ENCODE assay signal across 17 cellular contexts in genomic region chr3:60399861-60400845, GRCh38.
DNase-seq lines count a peak whose midpoint lies in the region; ATAC-seq and TF ChIP-seq lines count a peak whose summit lies in the region.
"Had no signal": no experiment of that assay in that cellular context is flagged by ENCODE, and none has a peak within 500 bp of the region (broad histone marks: within the 10 kb centered on the region; RNA-seq: fewer than 3 reads in every experiment).

No MANE protein-coding gene starts in this region.

- no peak overlapping the region for H2AK5ac ChIP-seq in mesenchymal stem cell (ENCODE audit: low read length, severe bottlenecking)

- no peak overlapping the region for H2BK12ac ChIP-seq in mesenchymal stem cell (ENCODE audit: low read length in 2 of 2)

- H3K4me2 ChIP-seq in mesenchymal stem cell (ENCODE audit: low read length, poor library complexity, severe bottlenecking), result no peak overlapping the region
- H3K4me2 ChIP-seq: A549 had no signal

- H3K27ac ChIP-seq in skeletal muscle tissue (ENCODE audit: low read depth, low read length) (peak overlapping the region; percentile 28), mesenchymal stem cell (ENCODE audit: low read length, poor library complexity, severe bottlenecking) (no peak overlapping the region)
- H3K27ac ChIP-seq: A549, right lobe of liver, transverse colon had no signal

- H3K36me3 ChIP-seq in skeletal muscle tissue (ENCODE audit: control insufficient read depth in 3 of 3, insufficient read depth in 3 of 3, low read length in 3 of 3) (no peaks in the 10 kb centered on the region), mesenchymal stem cell (ENCODE audit: control insufficient read depth in 1 of 2, insufficient read depth in 2 of 2, low read depth in 1 of 2, low read length in 2 of 2) (no peaks in the 10 kb centered on the region)
- H3K36me3 ChIP-seq: right lobe of liver, transverse colon had no signal

- H3K14ac ChIP-seq in mesenchymal stem cell (ENCODE audit: low read length in 2 of 2), result no peak overlapping the region

- no peak overlapping the region for H3K18ac ChIP-seq in mesenchymal stem cell (ENCODE audit: low read depth in 1 of 2, low read length in 2 of 2)

- no peaks in the 10 kb centered on the region for H3K9me3 ChIP-seq in skeletal muscle tissue (ENCODE audit: control insufficient read depth in 3 of 3, low read length in 3 of 3)
- no peaks in the 10 kb centered on the region for H3K9me3 ChIP-seq in mesenchymal stem cell (ENCODE audit: control insufficient read depth, low read length)
- H3K9me3 ChIP-seq: A549, right lobe of liver, transverse colon had no signal

- 69% methylated on average over 3 of the region's 7 CpGs for WGBS in mesenchymal stem cell

- no peak overlapping the region for H3K23ac ChIP-seq in mesenchymal stem cell (ENCODE audit: low read length in 2 of 2)

- no peak overlapping the region for H4K91ac ChIP-seq in mesenchymal stem cell (ENCODE audit: low read length)

- in situ Hi-C loops in ACHN (cut with HindIII; ENCODE audit: low pct_ligation_motif_present, low pct_unique_long_range_greater_than_20kb, low sequenced_read_pairs), result no loop called here

- H3K4ac ChIP-seq in mesenchymal stem cell (ENCODE audit: low read depth in 1 of 2, low read length in 2 of 2), result no peak overlapping the region

- TF ChIP-seq CTCF in fibroblast of mammary gland (conservative IDR thresholded peaks at IDR 0.05; ENCODE audit: control insufficient read depth, insufficient read depth, low read depth, low read length), result no peak

- ATAC-seq in HG03135 (IDR thresholded peaks at IDR 0.05; ENCODE audit: unreplicated experiment), result no peak
- ATAC-seq: A549; activated T-cell treated with anti-CD3 and anti-CD28 coated beads, Interleukin-2, amount 50 U/mL, for 4 hours; GM12878; SK-N-SH treated with all-trans-retinoic acid at 6 μM for 48 hours had no signal

- no peak overlapping the region for H3K4me3 ChIP-seq in fibroblast of mammary gland (ENCODE audit: control insufficient read depth, low read depth, low read length)
- H3K4me3 ChIP-seq in skeletal muscle tissue (ENCODE audit: low read length in 3 of 3), result no peak overlapping the region
- H3K4me3 ChIP-seq in mesenchymal stem cell (ENCODE audit: insufficient read depth in 1 of 2, low read depth in 1 of 2, low read length in 2 of 2), result no peak overlapping the region
- H3K4me3 ChIP-seq: A549, GM12878, right lobe of liver, transverse colon had no signal

- H3K27me3 ChIP-seq in skeletal muscle tissue (ENCODE audit: control insufficient read depth in 3 of 3, insufficient read depth in 3 of 3, low read length in 3 of 3) (no peaks in the 10 kb centered on the region), mesenchymal stem cell (ENCODE audit: control insufficient read depth in 1 of 2, insufficient read depth in 1 of 2, low read length in 2 of 2) (no peaks in the 10 kb centered on the region)
- H3K27me3 ChIP-seq: right lobe of liver, transverse colon had no signal

- peak; percentile 25 for DNase-seq in NCI-H2227 (lab: John Stamatoyannopoulos, UW; ENCODE audit: unreplicated experiment)
- DNase-seq in NCI-H2227 treated with DMSO at 0.1 percent for 48 hours (lab: John Stamatoyannopoulos, UW), result no peak
- peak; percentile 44 for DNase-seq in NCI-H748 treated with DMSO at 0.1 percent for 48 hours (lab: John Stamatoyannopoulos, UW)
- peak; percentile 4 for DNase-seq in fibroblast of mammary gland (ENCODE audit: low read depth)
- DNase-seq in mesenchymal stem cell, result no peak
- no peak for DNase-seq in ACHN
- DNase-seq: activated CD4-positive, alpha-beta T cell treated with anti-CD3 and anti-CD28 coated beads for 1 hour; activated T-cell treated with anti-CD3 and anti-CD28 coated beads, Interleukin-2, amount 50 U/mL, for 4 hours; KG1; NCI-H526; right lobe of liver; transverse colon had no signal

- H3K4me1 ChIP-seq in skeletal muscle tissue (ENCODE audit: control insufficient read depth in 3 of 3, insufficient read depth in 3 of 3, low read length in 3 of 3), result peaks cover 6 to 11% (median 10%) of the 10 kb centered on the region in 3 donors
- no peaks in the 10 kb centered on the region for H3K4me1 ChIP-seq in mesenchymal stem cell (ENCODE audit: control insufficient read depth, insufficient read depth, low read depth, low read length)
- H3K4me1 ChIP-seq: A549, right lobe of liver, transverse colon had no signal

- H2BK120ac ChIP-seq in mesenchymal stem cell (ENCODE audit: low read depth, low read length), result no peak overlapping the region

- H2BK15ac ChIP-seq in mesenchymal stem cell (ENCODE audit: low read depth, poor library complexity, severe bottlenecking), result no peak overlapping the region

- H3K79me1 ChIP-seq in mesenchymal stem cell (replicated peaks; ENCODE audit: low read length, poor library complexity, severe bottlenecking), result no peaks in the 10 kb centered on the region

- H3K9ac ChIP-seq in skeletal muscle tissue (ENCODE audit: low read depth in 1 of 3, low read length in 3 of 3) (no peak overlapping the region), mesenchymal stem cell (ENCODE audit: low read length) (no peak overlapping the region)

- H2BK5ac ChIP-seq in mesenchymal stem cell (ENCODE audit: low read depth, low read length, poor library complexity, severe bottlenecking), result no peak overlapping the region

- no peak overlapping the region for H4K8ac ChIP-seq in mesenchymal stem cell (ENCODE audit: low read length)

- H2AFZ ChIP-seq in mesenchymal stem cell (ENCODE audit: low read depth, low read length), result no peak overlapping the region

Comparison
In these comparisons a context has a peak if more than half of its experiments do, and no peak if none do; other contexts are left out.
1. DNase-seq: peak in NCI-H2227 (single experiment), NCI-H748 treated with DMSO at 0.1 percent for 48 hours (single experiment) and fibroblast of mammary gland (single experiment); none in NCI-H2227 treated with DMSO at 0.1 percent for 48 hours (single experiment), mesenchymal stem cell (single experiment) and ACHN (single experiment).